7 cellular contexts compared by ENCODE assay signal in genomic region chr6:116531675-116532570, GRCh38.
DNase-seq lines count a peak whose midpoint lies in the region; TF ChIP-seq lines count a peak whose summit lies in the region.

No MANE protein-coding gene starts in this region.

- DNase-seq in HCEC 1CT, result peak; percentile 67
- DNase-seq in MV-4-11 (lab: John Stamatoyannopoulos, UW), result peak; percentile 53
- DNase-seq in T-helper 2 cell, result peak in 4 of 5 experiments; percentile 18 to 59 (median 40)
- peak; percentile 82 for DNase-seq in astrocyte of the hippocampus (ENCODE audit: low read depth, low spot score)
- peak; percentile 50 for DNase-seq in iPS-NIHi11 (ENCODE audit: low spot score)
- DNase-seq in stimulated activated CD4-positive, alpha-beta T cell treated with anti-CD3 and anti-CD28 coated beads, Interleukin-1b, Interleukin-23, amount 100 ng/mL, for 1 hour (ENCODE audit: low read depth in 2 of 2), result peak; percentile 3 to 38

- TF ChIP-seq CTCF in GM12872 (IDR thresholded peaks at IDR 0.05; ENCODE audit: insufficient read depth, low read depth, low read length), result peak; percentile 78

Comparison
In these comparisons a context has a peak if more than half of its experiments do, and no peak if none do; other contexts are left out.
1. Peak in every context shown above with its lines: DNase-seq.
2. DNase-seq: peak in every context shown above with its lines; median percentile 82 in astrocyte of the hippocampus; 67 in HCEC 1CT; 53 in MV-4-11; 50 in iPS-NIHi11; 40 in T-helper 2 cell; 20 in stimulated activated CD4-positive, alpha-beta T cell treated with anti-CD3 and anti-CD28 coated beads, Interleukin-1b, Interleukin-23, amount 100 ng/mL, for 1 hour.